Comparison of ENCODE assay signal across 19 cellular contexts in genomic region chr13:98548230-98548629, GRCh38. TPM values are rescaled to one million over a fixed set of nuclear protein-coding genes. Genes with fewer than 3 reads are reported as not detected.
DNase-seq lines count a peak whose midpoint lies in the region; ATAC-seq and TF ChIP-seq lines count a peak whose summit lies in the region.
"Had no signal": no experiment of that assay in that cellular context is flagged by ENCODE, and none has a peak within 500 bp of the region (broad histone marks: within the 10 kb centered on the region; RNA-seq: fewer than 3 reads in every experiment).

No MANE protein-coding gene starts in this region.

- H3K79me2 ChIP-seq in fibroblast of lung (ENCODE audit: control insufficient read depth, insufficient read depth, low read length): peaks cover 76% of the 10 kb centered on the region

- peaks cover 85% of the 10 kb centered on the region for H3K4me1 Mint-ChIP-seq in activated CD4-positive, alpha-beta memory T cell treated with anti-CD3 and anti-CD28 coated beads for 36 hours (ENCODE audit: low read depth)
- peaks cover 84% of the 10 kb centered on the region for H3K4me1 Mint-ChIP-seq in activated CD4-positive, alpha-beta memory T cell treated with anti-CD3 and anti-CD28 coated beads, Interleukin-2, amount 10 ng/mL, durations not matched to agents 7 days and 5 days
- peaks cover 96% of the 10 kb centered on the region for H3K4me1 Mint-ChIP-seq in stimulated activated effector memory CD8-positive, alpha-beta T cell treated with anti-CD3 and anti-CD28 coated beads, Interleukin-12 subunit alpha, Interleukin-12 subunit beta, amount 100 ng/mL, for 72 hours

- H3K4me2 ChIP-seq in fibroblast of lung (ENCODE audit: extremely low read depth, insufficient read depth, low read length): no peak overlapping the region
- H3K4me2 ChIP-seq: A549 had no signal

- peak overlapping the region; percentile 66 for H3K27ac ChIP-seq in fibroblast of lung (ENCODE audit: insufficient read depth, low read length)
- H3K27ac ChIP-seq: A549, HL-60 had no signal

- CTCF ChIA-PET in activated CD4-positive, alpha-beta memory T cell treated with anti-CD3 and anti-CD28 coated beads for 36 hours (lab: Charles Lee): interaction anchor here (1.0 to 1.3 kb wide), 2 partner anchors 20 to 295 kb away, joined by 4 read pairs; no protein-coding TSS in a partner anchor
- CTCF ChIA-PET in activated CD4-positive, alpha-beta memory T cell treated with anti-CD3 and anti-CD28 coated beads, Interleukin-2, amount 10 ng/mL, durations not matched to agents 7 days and 5 days (lab: Charles Lee): no interaction called here

- H3K36me3 Mint-ChIP-seq in activated CD4-positive, alpha-beta memory T cell treated with anti-CD3 and anti-CD28 coated beads for 36 hours: peaks cover 29% of the 10 kb centered on the region
- H3K36me3 Mint-ChIP-seq in activated CD4-positive, alpha-beta memory T cell treated with anti-CD3 and anti-CD28 coated beads, Interleukin-2, amount 10 ng/mL, durations not matched to agents 7 days and 5 days (ENCODE audit: low read depth): peaks cover 45% of the 10 kb centered on the region
- peaks cover 89% of the 10 kb centered on the region for H3K36me3 Mint-ChIP-seq in stimulated activated effector memory CD8-positive, alpha-beta T cell treated with anti-CD3 and anti-CD28 coated beads, Interleukin-12 subunit alpha, Interleukin-12 subunit beta, amount 100 ng/mL, for 72 hours

- no peak for TF ChIP-seq CTCF in fibroblast of lung (conservative IDR thresholded peaks at IDR 0.05 in 1 of 2, IDR thresholded peaks at IDR 0.05 in 1 of 2; ENCODE audit: low read depth in 1 of 2, low read length in 2 of 2)

- peak overlapping the region; percentile 57 for H3K27ac Mint-ChIP-seq in activated CD4-positive, alpha-beta memory T cell treated with anti-CD3 and anti-CD28 coated beads for 36 hours
- no peak overlapping the region for H3K27ac Mint-ChIP-seq in activated CD4-positive, alpha-beta memory T cell treated with anti-CD3 and anti-CD28 coated beads, Interleukin-2, amount 10 ng/mL, durations not matched to agents 7 days and 5 days
- H3K27ac Mint-ChIP-seq in stimulated activated effector memory CD8-positive, alpha-beta T cell treated with anti-CD3 and anti-CD28 coated beads, Interleukin-12 subunit alpha, Interleukin-12 subunit beta, amount 100 ng/mL, for 72 hours: peak overlapping the region; percentile 72
- H3K27ac Mint-ChIP-seq: T-helper 2 cell treated with Interferon-gamma antibody and Interleukin-4, amounts not matched to agents 5 μg/mL and 100 μg/mL, for 36 hours had no signal

- peak; percentile 72 for ATAC-seq in stimulated activated effector memory CD8-positive, alpha-beta T cell treated with anti-CD3 and anti-CD28 coated beads, Interleukin-12 subunit alpha, Interleukin-12 subunit beta, amount 100 ng/mL, for 72 hours
- ATAC-seq in HG03280 (IDR thresholded peaks at IDR 0.05; ENCODE audit: unreplicated experiment): no peak

- no peaks in the 10 kb centered on the region for H3K27me3 ChIP-seq in fibroblast of lung (ENCODE audit: control insufficient read depth, insufficient read depth, low read length)
- H3K27me3 ChIP-seq: heart left ventricle had no signal

- no peak overlapping the region for H2AFZ ChIP-seq in fibroblast of lung (ENCODE audit: low read length)

- no peaks in the 10 kb centered on the region for H4K20me1 ChIP-seq in fibroblast of lung (ENCODE audit: control insufficient read depth, extremely low read depth, insufficient read depth, low read length)

- intact Hi-C loops in activated CD4-positive, alpha-beta memory T cell treated with anti-CD3 and anti-CD28 coated beads for 36 hours (cut with micrococcal nuclease): loop anchor here (1.0 to 2.0 kb wide), 3 partner anchors 20 to 71 kb away; no protein-coding TSS in a partner anchor

- POLR2A ChIA-PET in activated CD4-positive, alpha-beta memory T cell treated with anti-CD3 and anti-CD28 coated beads for 36 hours (lab: Charles Lee): interaction anchor here (0.5 to 3.2 kb wide), 8 partner anchors 13 to 484 kb away, joined by 3 to 18 read pairs (median 4); no protein-coding TSS in a partner anchor
- POLR2A ChIA-PET in activated CD4-positive, alpha-beta memory T cell treated with anti-CD3 and anti-CD28 coated beads, Interleukin-2, amount 10 ng/mL, durations not matched to agents 7 days and 5 days (lab: Charles Lee): interaction anchor here (1.1 to 3.9 kb wide), 3 partner anchors 9 to 18 kb away, joined by 3 to 16 read pairs (median 7); no protein-coding TSS in a partner anchor

- peaks cover 40% of the 10 kb centered on the region for H3K4me1 ChIP-seq in fibroblast of lung (ENCODE audit: control insufficient read depth, extremely low read depth, insufficient read depth, low read length)

- DNase-seq in activated CD4-positive, alpha-beta memory T cell treated with anti-CD3 and anti-CD28 coated beads for 36 hours: no peak
- DNase-seq in activated CD4-positive, alpha-beta memory T cell treated with anti-CD3 and anti-CD28 coated beads, Interleukin-2, amount 10 ng/mL, durations not matched to agents 7 days and 5 days: no peak
- peak; percentile 52 for DNase-seq in RPMI7951 (ENCODE audit: low read depth)
- no peak for DNase-seq in fibroblast of lung (ENCODE audit: low read depth in 2 of 2)
- DNase-seq in stimulated activated effector memory CD8-positive, alpha-beta T cell treated with anti-CD3 and anti-CD28 coated beads, Interleukin-12 subunit alpha, Interleukin-12 subunit beta, amount 100 ng/mL, for 72 hours (ENCODE audit: low spot score in 2 of 2): no peak
- no peak for DNase-seq in NCI-H226
- DNase-seq in NCI-H1092 (lab: John Stamatoyannopoulos, UW): no peak
- DNase-seq: activated CD4-positive, alpha-beta T cell treated with anti-CD3 and anti-CD28 coated beads, Interleukin-2, amount 50 U/mL, for 4 hours; activated gamma-delta T cell treated with Interleukin-2 at 50 U/mL for 16 hours; GDM1; heart left ventricle; Karpas-422; mucosa of descending colon; NCI-H2029 treated with DMSO at 0.1 percent for 48 hours; NCI-H774 had no signal

- H3K9me3 Mint-ChIP-seq in activated CD4-positive, alpha-beta memory T cell treated with anti-CD3 and anti-CD28 coated beads for 36 hours: no peaks in the 10 kb centered on the region
- peaks cover 2% of the 10 kb centered on the region for H3K9me3 Mint-ChIP-seq in activated CD4-positive, alpha-beta memory T cell treated with anti-CD3 and anti-CD28 coated beads, Interleukin-2, amount 10 ng/mL, durations not matched to agents 7 days and 5 days
- no peaks in the 10 kb centered on the region for H3K9me3 Mint-ChIP-seq in stimulated activated effector memory CD8-positive, alpha-beta T cell treated with anti-CD3 and anti-CD28 coated beads, Interleukin-12 subunit alpha, Interleukin-12 subunit beta, amount 100 ng/mL, for 72 hours
- H3K9me3 Mint-ChIP-seq: T-helper 2 cell treated with Interferon-gamma antibody and Interleukin-4, amounts not matched to agents 5 μg/mL and 100 μg/mL, for 36 hours had no signal

- no peak overlapping the region for H3K4me3 ChIP-seq in fibroblast of lung (replicated peaks in 1 of 4; ENCODE audit: control extremely low read depth in 1 of 4, insufficient read depth in 1 of 4, low read depth in 3 of 4, low read length in 4 of 4)
- H3K4me3 ChIP-seq: A549, heart left ventricle, mucosa of descending colon had no signal

- no peaks in the 10 kb centered on the region for H3K27me3 Mint-ChIP-seq in activated CD4-positive, alpha-beta memory T cell treated with anti-CD3 and anti-CD28 coated beads for 36 hours
- H3K27me3 Mint-ChIP-seq in activated CD4-positive, alpha-beta memory T cell treated with anti-CD3 and anti-CD28 coated beads, Interleukin-2, amount 10 ng/mL, durations not matched to agents 7 days and 5 days: no peaks in the 10 kb centered on the region

- H3K36me3 ChIP-seq in fibroblast of lung (ENCODE audit: control insufficient read depth, insufficient read depth, low read length): no peaks in the 10 kb centered on the region

- no peaks in the 10 kb centered on the region for H3K9me3 ChIP-seq in fibroblast of lung (ENCODE audit: control insufficient read depth, insufficient read depth, low read depth, low read length)
- H3K9me3 ChIP-seq: A549, mucosa of descending colon had no signal

- no peak overlapping the region for H3K9ac ChIP-seq in fibroblast of lung (ENCODE audit: insufficient read depth, low read length)

- H3K4me3 Mint-ChIP-seq in activated CD4-positive, alpha-beta memory T cell treated with anti-CD3 and anti-CD28 coated beads for 36 hours: no peak overlapping the region
- H3K4me3 Mint-ChIP-seq in activated CD4-positive, alpha-beta memory T cell treated with anti-CD3 and anti-CD28 coated beads, Interleukin-2, amount 10 ng/mL, durations not matched to agents 7 days and 5 days: no peak overlapping the region
- H3K4me3 Mint-ChIP-seq in stimulated activated effector memory CD8-positive, alpha-beta T cell treated with anti-CD3 and anti-CD28 coated beads, Interleukin-12 subunit alpha, Interleukin-12 subunit beta, amount 100 ng/mL, for 72 hours: no peak overlapping the region
- H3K4me3 Mint-ChIP-seq: T-helper 2 cell treated with Interferon-gamma antibody and Interleukin-4, amounts not matched to agents 5 μg/mL and 100 μg/mL, for 36 hours had no signal

RNA-seq across cellular contexts. Expression of gene STK24, which starts 28.7 kb away (rescaled TPM):
- 100 to 1,000 TPM; 176 to 178 TPM for total RNA-seq in activated CD4-positive, alpha-beta memory T cell treated with anti-CD3 and anti-CD28 coated beads for 36 hours
- 100 to 1,000 TPM; 189 to 204 TPM for total RNA-seq in activated CD4-positive, alpha-beta memory T cell treated with anti-CD3 and anti-CD28 coated beads, Interleukin-2, amount 10 ng/mL, durations not matched to agents 7 days and 5 days
- total RNA-seq in RPMI7951 (2014; rRNA removed; shearing (Covaris generic)): 74.9 and 92.5 TPM in 2 replicates
- total RNA-seq in fibroblast of lung: 32.9 and 53.2 TPM in 2 replicates
- polyA plus RNA-seq in fibroblast of lung: 73.1 and 74.6 TPM in 2 replicates
- 53.7 and 65.7 TPM in 2 replicates for polyA plus RNA-seq in fibroblast of lung (2012)
- polyA minus RNA-seq in fibroblast of lung (ENCODE audit: low replicate concordance): 26.6 and 41.4 TPM in 2 replicates
